ENCODE assay signal across 1 cellular context in the genomic region with DNA sequence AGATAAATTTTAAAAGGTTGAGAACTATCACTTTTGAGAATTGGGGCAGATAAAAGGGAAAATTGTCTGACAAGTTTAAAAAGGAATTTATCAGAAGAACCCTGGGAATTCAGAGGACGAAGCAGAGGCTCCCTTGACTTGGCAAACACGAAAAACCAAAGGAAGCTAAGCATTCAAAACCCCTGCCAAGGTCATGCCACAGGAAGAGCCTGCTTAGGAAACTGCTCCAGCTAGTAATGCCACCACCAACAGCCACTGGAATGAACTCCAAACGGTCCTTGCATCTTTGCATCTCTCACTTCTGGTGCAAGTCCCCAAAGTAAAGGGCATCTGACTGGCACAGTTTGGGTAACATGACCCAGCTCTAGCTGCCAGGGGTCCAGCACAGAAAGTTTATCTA.
TF ChIP-seq lines count a peak whose summit lies in the region.

No MANE protein-coding gene starts in this region.

TF ChIP-seq in WTC11, 78 proteins besides CTCF, POLR2A, EP300 and RAD21 (continued from another document):
- TF ChIP-seq, protein P1, sequence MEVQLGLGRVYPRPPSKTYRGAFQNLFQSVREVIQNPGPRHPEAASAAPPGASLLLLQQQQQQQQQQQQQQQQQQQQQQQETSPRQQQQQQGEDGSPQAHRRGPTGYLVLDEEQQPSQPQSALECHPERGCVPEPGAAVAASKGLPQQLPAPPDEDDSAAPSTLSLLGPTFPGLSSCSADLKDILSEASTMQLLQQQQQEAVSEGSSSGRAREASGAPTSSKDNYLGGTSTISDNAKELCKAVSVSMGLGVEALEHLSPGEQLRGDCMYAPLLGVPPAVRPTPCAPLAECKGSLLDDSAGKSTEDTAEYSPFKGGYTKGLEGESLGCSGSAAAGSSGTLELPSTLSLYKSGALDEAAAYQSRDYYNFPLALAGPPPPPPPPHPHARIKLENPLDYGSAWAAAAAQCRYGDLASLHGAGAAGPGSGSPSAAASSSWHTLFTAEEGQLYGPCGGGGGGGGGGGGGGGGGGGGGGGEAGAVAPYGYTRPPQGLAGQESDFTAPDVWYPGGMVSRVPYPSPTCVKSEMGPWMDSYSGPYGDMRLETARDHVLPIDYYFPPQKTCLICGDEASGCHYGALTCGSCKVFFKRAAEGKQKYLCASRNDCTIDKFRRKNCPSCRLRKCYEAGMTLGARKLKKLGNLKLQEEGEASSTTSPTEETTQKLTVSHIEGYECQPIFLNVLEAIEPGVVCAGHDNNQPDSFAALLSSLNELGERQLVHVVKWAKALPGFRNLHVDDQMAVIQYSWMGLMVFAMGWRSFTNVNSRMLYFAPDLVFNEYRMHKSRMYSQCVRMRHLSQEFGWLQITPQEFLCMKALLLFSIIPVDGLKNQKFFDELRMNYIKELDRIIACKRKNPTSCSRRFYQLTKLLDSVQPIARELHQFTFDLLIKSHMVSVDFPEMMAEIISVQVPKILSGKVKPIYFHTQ (CRISPR knock-in tag; IDR thresholded peaks at IDR 0.05) = no peak
